Comparison of ENCODE assay signal across 14 cellular contexts in the genomic region with DNA sequence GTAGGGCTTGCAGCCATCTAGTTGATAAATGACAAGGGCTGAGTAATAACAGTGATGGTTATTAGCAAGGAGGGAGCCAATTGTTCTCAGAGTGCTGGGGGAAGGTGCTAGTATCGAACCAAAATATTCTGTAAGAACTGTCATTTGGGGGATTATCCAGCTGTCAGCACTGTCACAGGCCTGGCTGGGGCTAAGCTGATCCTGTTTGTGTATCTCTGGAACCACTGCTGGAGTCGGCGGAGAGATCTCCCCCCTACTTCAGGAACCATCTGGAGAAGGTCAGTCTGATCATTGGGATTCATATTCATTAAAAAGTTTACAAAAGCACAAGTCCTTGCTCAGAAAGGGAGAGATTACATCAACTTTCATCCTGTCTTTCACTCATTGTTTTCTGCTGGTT.
A peak's percentile ranks its signal among the peaks of the same experiment; 100 is the strongest.
DNase-seq lines count a peak whose midpoint lies in the region; TF ChIP-seq lines count a peak whose summit lies in the region.
"Had no signal": no experiment of that assay in that cellular context is flagged by ENCODE, and none has a peak within 500 bp of the region (broad histone marks: within the 10 kb centered on the region; RNA-seq: fewer than 3 reads in every experiment).

No MANE protein-coding gene starts in this region.

- no peaks in the 10 kb centered on the region for H3K27me3 ChIP-seq in ascending aorta

- DNase-seq in NCI-H446 treated with DMSO at 0.1 percent for 48 hours (lab: John Stamatoyannopoulos, UW) (peak; percentile 25), NCI-H82 (lab: John Stamatoyannopoulos, UW) (peak; percentile 96), ascending aorta (ENCODE audit: low spot score in 2 of 2) (no peak), amygdala (lab: John Stamatoyannopoulos, UW) (no peak), NCI-H2227 (lab: John Stamatoyannopoulos, UW; ENCODE audit: unreplicated experiment) (no peak), DMS79 treated with DMSO at 0.1 percent for 48 hours (lab: John Stamatoyannopoulos, UW) (no peak)
- DNase-seq: C1 segment of cervical spinal cord; Calu3; CD4-positive, alpha-beta memory T cell; COR-L47; DMS 273 treated with DMSO at 0.1 percent for 48 hours; DND-41; GM23248; H7 had no signal

- H3K4me1 ChIP-seq in ascending aorta: peaks cover 7 to 25% of the 10 kb centered on the region in 2 donors

- intact Hi-C loops in ascending aorta (cut with DNase I): loop anchor here (2.0 to 5.0 kb wide), 4 partner anchors 13 to 664 kb away; a partner anchor contains a TSS

- TF ChIP-seq CTCF in ascending aorta (IDR thresholded peaks at IDR 0.05): no peak

- no peaks in the 10 kb centered on the region for H3K9me3 ChIP-seq in ascending aorta

- no peaks in the 10 kb centered on the region for H3K36me3 ChIP-seq in ascending aorta

- no peak overlapping the region for H3K4me3 ChIP-seq in ascending aorta
- H3K4me3 ChIP-seq: GM23248 had no signal

- H3K27ac ChIP-seq in ascending aorta: peak overlapping the region; percentile 48 to 66
- H3K27ac ChIP-seq: GM23248 had no signal

Comparison
In these comparisons a context has a peak if more than half of its experiments do, and no peak if none do; other contexts are left out.
1. DNase-seq: peak in NCI-H446 treated with DMSO at 0.1 percent for 48 hours (single experiment) and NCI-H82 (single experiment); none in ascending aorta (0 of 2), amygdala (0 of 56), NCI-H2227 (single experiment) and DMS79 treated with DMSO at 0.1 percent for 48 hours (single experiment).